ENCODE assay signal across 12 cellular contexts in the genomic region with DNA sequence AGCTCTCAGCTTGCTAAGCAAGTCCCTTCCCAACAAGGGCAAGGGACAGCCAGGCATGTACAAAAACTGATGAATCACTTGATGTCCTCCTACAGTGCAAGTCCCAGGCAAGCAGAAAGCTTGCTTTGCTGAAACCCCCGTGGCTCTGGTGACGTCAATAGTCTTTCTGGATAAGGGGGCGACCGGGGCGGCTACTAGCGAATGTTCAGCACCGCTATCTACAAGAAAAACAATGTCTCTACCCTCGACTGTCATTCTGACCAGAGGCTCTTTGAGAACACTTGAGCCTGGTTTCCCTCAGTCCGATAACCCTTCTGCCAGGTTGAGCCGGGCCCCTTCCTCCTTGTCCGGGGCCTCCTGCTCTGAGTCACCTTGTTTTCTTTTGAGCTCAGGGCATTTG. TPM values are rescaled to one million over a fixed set of nuclear protein-coding genes. Genes with fewer than 3 reads are reported as not detected.
DNase-seq lines count a peak whose midpoint lies in the region; ATAC-seq, FAIRE-seq and TF ChIP-seq lines count a peak whose summit lies in the region.
"Not testable (repeated sequence)": the region's sequence is repeated elsewhere in the genome, so short reads cannot be mapped to it uniquely, and the experiment has no call there.
"Had no signal": no experiment of that assay in that cellular context is flagged by ENCODE, and none has a peak within 500 bp of the region (broad histone marks: within the 10 kb centered on the region; RNA-seq: fewer than 3 reads in every experiment).

No MANE protein-coding gene starts in this region.

- not testable (repeated sequence) for H4K20me1 ChIP-seq in K562 (replicated peaks; ENCODE audit: control insufficient read depth, insufficient read depth, low read length); hepatocyte (ENCODE audit: insufficient read depth, poor library complexity, severe bottlenecking); smooth muscle cell (ENCODE audit: low read depth)

- not testable (repeated sequence) for H3K9ac ChIP-seq in K562 (ENCODE audit: insufficient read depth in 1 of 2, low read depth in 2 of 2, low read length in 2 of 2); smooth muscle cell (ENCODE audit: low read depth)

- in situ Hi-C loops in K562 (cut with MboI): not testable (repeated sequence)

- H3K79me2 ChIP-seq in K562 (ENCODE audit: control insufficient read depth, insufficient read depth, low read length); hepatocyte; smooth muscle cell (ENCODE audit: low read depth): not testable (repeated sequence)

- not testable (repeated sequence) for H3K4me1 ChIP-seq in K562 (replicated peaks in 1 of 2; ENCODE audit: control insufficient read depth in 2 of 2, insufficient read depth in 2 of 2, low read length in 2 of 2); hepatocyte (ENCODE audit: insufficient read depth); smooth muscle cell (ENCODE audit: low read depth)

- CTCF ChIA-PET in K562 (lab: Yijun Ruan, JAX; ENCODE audit: low intra/inter-chr PET ratio): not testable (repeated sequence)

- not testable (repeated sequence) for H3K9me2 ChIP-seq in hepatocyte (replicated peaks; ENCODE audit: insufficient read depth)

- H3K27ac ChIP-seq in K562 (ENCODE audit: extremely low read depth, low read depth, low read length): not testable (repeated sequence)
- H3K27ac ChIP-seq in hepatocyte: peak overlapping the region; percentile 41
- H3K27ac ChIP-seq in smooth muscle cell (ENCODE audit: low read depth): peak overlapping the region; percentile 59

- H3F3A ChIP-seq in smooth muscle cell (ENCODE audit: low read depth): not testable (repeated sequence)

- H3K9me3 ChIP-seq in K562 (replicated peaks; ENCODE audit: control insufficient read depth, insufficient read depth, low read depth, low read length); hepatocyte (ENCODE audit: low read depth); smooth muscle cell (replicated peaks; ENCODE audit: low read depth): not testable (repeated sequence)

- intact Hi-C loops in K562 (cut with micrococcal nuclease): not testable (repeated sequence)

- not testable (repeated sequence) for TF ChIP-seq CTCF in K562 (IDR thresholded peaks at IDR 0.05 in 2 of 3, conservative IDR thresholded peaks at IDR 0.05 in 1 of 3; ENCODE audit: insufficient read depth in 2 of 3, low read depth in 1 of 3, low read length in 3 of 3); fibroblast of the aortic adventitia (IDR thresholded peaks at IDR 0.05; ENCODE audit: insufficient read depth, low read length); hepatocyte (IDR thresholded peaks at IDR 0.05; ENCODE audit: poor library complexity); smooth muscle cell (IDR thresholded peaks at IDR 0.05; ENCODE audit: borderline replicate concordance, insufficient read depth, poor library complexity, severe bottlenecking)

- POLR2A ChIA-PET in K562 (lab: Yijun Ruan, JAX): not testable (repeated sequence)

- not testable (repeated sequence) for H3K36me3 ChIP-seq in K562 (ENCODE audit: control insufficient read depth, insufficient read depth, low read length); hepatocyte (replicated peaks; ENCODE audit: insufficient read depth, low read depth); smooth muscle cell (ENCODE audit: low read depth)

- not testable (repeated sequence) for ATAC-seq in K562

- H2AFZ ChIP-seq in K562 (ENCODE audit: low read depth, low read length); hepatocyte; smooth muscle cell (ENCODE audit: low read depth): not testable (repeated sequence)

- not testable (repeated sequence) for FAIRE-seq in K562 (lab: Jason Lieb, UNC)

- not testable (repeated sequence) for H3K9me1 ChIP-seq in K562 (ENCODE audit: control insufficient read depth, insufficient read depth, low read length)

- H3K4me3 ChIP-seq in K562; fibroblast of the aortic adventitia (ENCODE audit: low read depth, low read length); hepatocyte; smooth muscle cell: not testable (repeated sequence)

- TF ChIP-seq RAD21 in K562 (CRISPR knock-in tag; conservative IDR thresholded peaks at IDR 0.05 in 1 of 2, IDR thresholded peaks at IDR 0.05 in 1 of 2): not testable (repeated sequence)

- BruUV-seq in K562 (replicated peaks; lab: Mats Ljungman, UMichigan): not testable (repeated sequence)

- not testable (repeated sequence) for TF ChIP-seq POLR2A in K562 (conservative IDR thresholded peaks at IDR 0.05)

- DNase-seq in ELF-1 (ENCODE audit: low read depth, low spot score) (peak; percentile 23), amniotic epithelial cell (ENCODE audit: low read depth) (peak; percentile 4), K562 (ENCODE audit: extremely low read depth in 1 of 4, low spot score in 3 of 4) (peak in 1 of 4 experiments; percentile 39), fibroblast of the aortic adventitia (ENCODE audit: low read depth) (peak; percentile 54), hepatocyte (ENCODE audit: low spot score) (peak; percentile 10)
- DNase-seq in smooth muscle cell (lab: John Stamatoyannopoulos, UW; ENCODE audit: unreplicated experiment): not testable (repeated sequence)

- not testable (repeated sequence) for TF ChIP-seq EP300 in K562 (IDR thresholded peaks at IDR 0.05; ENCODE audit: low read length)

- peaks cover 14 to 32% of the 10 kb centered on the region in 2 experiments; a peak in 4 of 5 replicates for H3K27me3 ChIP-seq in K562 (ENCODE audit: control insufficient read depth in 2 of 2, insufficient read depth in 2 of 2, low read length in 2 of 2)
- not testable (repeated sequence) for H3K27me3 ChIP-seq in hepatocyte; smooth muscle cell (ENCODE audit: low read depth)

- not testable (repeated sequence) for H3K4me2 ChIP-seq in K562 (ENCODE audit: insufficient read depth, low read length); hepatocyte
- H3K4me2 ChIP-seq in smooth muscle cell: peak overlapping the region; percentile 44

- WGBS in K562 (ENCODE audit: insufficient coverage, low coverage, missing lambda C conversion rate): 4% methylated on average over 11 of the region's 11 CpGs
- WGBS in hepatocyte (ENCODE audit: low lambda C conversion rate, missing lambda C conversion rate): 41% methylated on average over 11 of the region's 11 CpGs
- 43% methylated on average over 11 of the region's 11 CpGs for WGBS in smooth muscle cell (ENCODE audit: low lambda C conversion rate)

TF ChIP-seq in K562, 482 proteins besides CTCF, POLR2A, EP300 and RAD21:
- 0 out of 2 replicates have a peak, but pooled peaks have one; percentile 8 for TF ChIP-seq ZNF316 (IDR thresholded peaks at IDR 0.05)
- peak; percentile 16; the same call in 1 of the 2 replicates for TF ChIP-seq C11orf30 (IDR thresholded peaks at IDR 0.05; ENCODE audit: low read depth)
- TF ChIP-seq ZNF589 (CRISPR knock-in tag; IDR thresholded peaks at IDR 0.05; ENCODE audit: low read depth): 0 out of 2 replicates have a peak, but pooled peaks have one; percentile 30
- peak; percentile 5; the same call in 1 of the 2 replicates for TF ChIP-seq CREM (IDR thresholded peaks at IDR 0.05; ENCODE audit: low read depth)
- TF ChIP-seq, protein P1, sequence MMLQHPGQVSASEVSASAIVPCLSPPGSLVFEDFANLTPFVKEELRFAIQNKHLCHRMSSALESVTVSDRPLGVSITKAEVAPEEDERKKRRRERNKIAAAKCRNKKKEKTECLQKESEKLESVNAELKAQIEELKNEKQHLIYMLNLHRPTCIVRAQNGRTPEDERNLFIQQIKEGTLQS (IDR thresholded peaks at IDR 0.05): 0 out of 2 replicates have a peak, but pooled peaks have one; percentile 17
- TF ChIP-seq, protein P1 (CRISPR knock-in tag; conservative IDR thresholded peaks at IDR 0.05): not testable (repeated sequence)
- TF ChIP-seq MAFG (tag; conservative IDR thresholded peaks at IDR 0.05): peak; percentile 56
- TF ChIP-seq NFE2 (IDR thresholded peaks at IDR 0.05; ENCODE audit: low read depth): peak; percentile 13; the same call in 1 of the 2 replicates
- TF ChIP-seq FOSL1 (tag; conservative IDR thresholded peaks at IDR 0.05): peak; percentile 75

RNA-seq across cellular contexts. Expression of gene OCM2, which starts 36.0 kb away (rescaled TPM):
- total RNA-seq in K562 (2011; cell fraction: chromatin; rRNA removed; ENCODE audit: low replicate concordance): not detected in 2 replicates
- total RNA-seq in K562 (2011; cell fraction: nucleolus; rRNA removed): not detected in 2 replicates
- not detected in 2 replicates for total RNA-seq in K562 (2011; cell fraction: nucleoplasm; rRNA removed)
- total RNA-seq in K562 (2014; rRNA removed): not detected in 2 replicates
- not detected in 2 replicates for total RNA-seq in K562 (2014; rRNA removed; fragmentation: Illumina TruSeq; extraction: Trizol)
- not detected in 2 replicates for total RNA-seq in K562 (2015; rRNA removed; fragmentation: Illumina TruSeq; extraction: Trizol)
- not detected in 2 replicates for total RNA-seq in K562 (2021)
- polyA plus RNA-seq in K562 (2011; rRNA removed): not detected in 2 replicates
- polyA plus RNA-seq in K562 (2011; cell fraction: cytosol; rRNA removed): not detected in 2 replicates
- not detected in 2 replicates for polyA plus RNA-seq in K562 (2011; cell fraction: nucleus; rRNA removed)
- polyA plus RNA-seq in K562 (2012): not detected in 2 replicates
- not detected in 2 replicates for polyA plus RNA-seq in K562 (2014; fragmentation: Illumina TruSeq; extraction: Trizol)
- not detected for polyA plus RNA-seq in K562 (2014; fragmentation: Nextera tagmentation; extraction: Ambion mirVana)
- not detected in 2 replicates for polyA plus RNA-seq in K562 (2014; rRNA removed)
- polyA minus RNA-seq in K562 (2011; rRNA and poly(A)+ RNA removed): not detected in 2 replicates
- not detected in 2 replicates for polyA minus RNA-seq in K562 (2011; cell fraction: cytosol; rRNA and poly(A)+ RNA removed)
- polyA minus RNA-seq in K562 (2011; cell fraction: nucleus; rRNA and poly(A)+ RNA removed): not detected in 2 replicates
- not detected in 2 replicates for total RNA-seq in fibroblast of the aortic adventitia (ENCODE audit: low replicate concordance)
- total RNA-seq in hepatocyte: not detected in 2 replicates
- polyA plus RNA-seq in hepatocyte: not detected in 2 replicates
- not detected in 2 replicates for total RNA-seq in smooth muscle cell
- not detected in 2 replicates for polyA plus RNA-seq in smooth muscle cell
- total RNA-seq: CD4-positive, alpha-beta T cell; CD8-positive, alpha-beta memory T cell; Daoy; HFFc6 had no signal
- polyA plus RNA-seq: A549; CD14-positive monocyte; CD8-positive, alpha-beta memory T cell had no signal
